In genomic region chr1:180387413-180387812, GRCh38 we compare ENCODE assay signal across 28 cellular contexts.
"Had no signal": no experiment of that assay in that cellular context is flagged by ENCODE, and none has a peak within 500 bp of the region (broad histone marks: within the 10 kb centered on the region; RNA-seq: fewer than 3 reads in every experiment).

No MANE protein-coding gene starts in this region.

- H3K27ac Mint-ChIP-seq: activated naive CD4-positive, alpha-beta T cell treated with anti-CD3 and anti-CD28 coated beads, Interleukin-2, amount 50 U/mL, for 24 hours; activated naive CD8-positive, alpha-beta T cell treated with anti-CD3 and anti-CD28 coated beads, Interleukin-2, amount 50 U/mL, for 24 hours; immature natural killer cell; nephron; progenitor cell of endocrine pancreas; stimulated activated memory B cell treated with anti-CD40 and anti-IgM and Interleukin-4, amounts not matched to agents 10 μg/mL and 1 μg/mL and 100 μg/mL, for 72 hours; stimulated activated naive CD8-positive, alpha-beta T cell treated with anti-CD3 and anti-CD28 coated beads, Interleukin-15, amount 100 ng/mL, for 72 hours; T-cell; T-helper 2 cell treated with Interferon-gamma antibody and Interleukin-4, amounts not matched to agents 5 μg/mL and 100 μg/mL, for 36 hours; type B pancreatic cell had no signal

- H3K27ac ChIP-seq: neutrophil, right lobe of liver, uterus had no signal

- H3K27me3 ChIP-seq: neutrophil, right lobe of liver, uterus had no signal

- H3K4me3 Mint-ChIP-seq: activated naive CD4-positive, alpha-beta T cell treated with anti-CD3 and anti-CD28 coated beads, Interleukin-2, amount 50 U/mL, for 24 hours; activated naive CD8-positive, alpha-beta T cell treated with anti-CD3 and anti-CD28 coated beads, Interleukin-2, amount 50 U/mL, for 24 hours; immature natural killer cell; nephron; stimulated activated memory B cell treated with anti-CD40 and anti-IgM and Interleukin-4, amounts not matched to agents 10 μg/mL and 1 μg/mL and 100 μg/mL, for 72 hours; stimulated activated naive CD8-positive, alpha-beta T cell treated with anti-CD3 and anti-CD28 coated beads, Interleukin-15, amount 100 ng/mL, for 72 hours; T-cell; T-helper 2 cell treated with Interferon-gamma antibody and Interleukin-4, amounts not matched to agents 5 μg/mL and 100 μg/mL, for 36 hours; type B pancreatic cell had no signal

- DNase-seq: activated CD4-positive, alpha-beta T cell treated with anti-CD3 and anti-CD28 coated beads for 4 hours; activated CD4-positive, CD25-positive, alpha-beta regulatory T cell; activated CD8-positive, alpha-beta memory T cell treated with anti-CD3 and anti-CD28 coated beads, Interleukin-2, amount 50 U/mL, for 48 hours; activated gamma-delta T cell treated with Interleukin-2 at 50 U/mL for 16 hours; activated naive CD8-positive, alpha-beta T cell treated with anti-CD3 and anti-CD28 coated beads, Interleukin-2, amount 50 U/mL, for 24 hours; amygdala; caudate nucleus; foreskin fibroblast; head of caudate nucleus; hypothalamus; immature natural killer cell; kidney; left colon; mammary epithelial cell; right lobe of liver; stimulated activated CD4-positive, alpha-beta T cell treated with anti-CD3 and anti-CD28 coated beads, Interleukin-4, amount 100 ng/mL, for 24 hours; stimulated activated naive CD8-positive, alpha-beta T cell treated with anti-CD3 and anti-CD28 coated beads, Interleukin-15, amount 100 ng/mL, for 72 hours; substantia nigra; T-cell; uterus had no signal

- H3K9me3 ChIP-seq: neutrophil, right lobe of liver had no signal

- H3K4me3 ChIP-seq: right lobe of liver, uterus had no signal

- H3K27me3 Mint-ChIP-seq: activated naive CD4-positive, alpha-beta T cell treated with anti-CD3 and anti-CD28 coated beads, Interleukin-2, amount 50 U/mL, for 24 hours; activated naive CD8-positive, alpha-beta T cell treated with anti-CD3 and anti-CD28 coated beads, Interleukin-2, amount 50 U/mL, for 24 hours; progenitor cell of endocrine pancreas; stimulated activated memory B cell treated with anti-CD40 and anti-IgM and Interleukin-4, amounts not matched to agents 10 μg/mL and 1 μg/mL and 100 μg/mL, for 72 hours; stimulated activated naive CD8-positive, alpha-beta T cell treated with anti-CD3 and anti-CD28 coated beads, Interleukin-15, amount 100 ng/mL, for 72 hours; T-cell; type B pancreatic cell had no signal

- ATAC-seq: activated naive CD8-positive, alpha-beta T cell treated with anti-CD3 and anti-CD28 coated beads, Interleukin-2, amount 50 U/mL, for 24 hours; left colon; right lobe of liver; stimulated activated memory B cell treated with anti-CD40 and anti-IgM and Interleukin-4, amounts not matched to agents 10 μg/mL and 1 μg/mL and 100 μg/mL, for 72 hours; T-cell had no signal

- H3K4me1 Mint-ChIP-seq: nephron; stimulated activated memory B cell treated with anti-CD40 and anti-IgM and Interleukin-4, amounts not matched to agents 10 μg/mL and 1 μg/mL and 100 μg/mL, for 72 hours had no signal

- H3K36me3 ChIP-seq: neutrophil, right lobe of liver, uterus had no signal

- H3K4me1 ChIP-seq: right lobe of liver, uterus had no signal

- FAIRE-seq: endothelial cell of umbilical vein, kidney had no signal
